Comparison of ENCODE assay signal across 1 cellular context in the genomic region with DNA sequence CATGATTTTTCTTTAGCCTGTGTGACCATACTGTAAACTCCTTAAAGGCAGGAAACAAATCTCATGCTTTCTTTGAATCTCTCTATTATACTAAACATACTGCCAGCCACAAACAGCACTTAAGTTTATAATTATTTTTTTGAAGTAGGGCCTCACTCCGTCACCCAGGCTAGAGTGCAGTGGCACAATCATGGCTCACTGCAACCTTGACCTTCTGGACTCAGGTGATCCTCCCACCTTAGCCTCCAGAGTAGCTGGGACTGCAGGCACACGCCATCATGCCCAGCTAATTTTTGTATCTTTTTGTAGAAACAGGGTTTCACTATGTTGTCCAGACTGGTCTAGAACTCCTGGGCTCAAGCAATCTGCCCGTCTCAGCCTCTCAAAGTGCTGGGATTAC.
TF ChIP-seq lines count a peak whose summit lies in the region.

No MANE protein-coding gene starts in this region.

TF ChIP-seq in HepG2, 621 proteins besides CTCF, POLR2A, EP300 and RAD21 (continued from another document):
- TF ChIP-seq, protein P1, sequence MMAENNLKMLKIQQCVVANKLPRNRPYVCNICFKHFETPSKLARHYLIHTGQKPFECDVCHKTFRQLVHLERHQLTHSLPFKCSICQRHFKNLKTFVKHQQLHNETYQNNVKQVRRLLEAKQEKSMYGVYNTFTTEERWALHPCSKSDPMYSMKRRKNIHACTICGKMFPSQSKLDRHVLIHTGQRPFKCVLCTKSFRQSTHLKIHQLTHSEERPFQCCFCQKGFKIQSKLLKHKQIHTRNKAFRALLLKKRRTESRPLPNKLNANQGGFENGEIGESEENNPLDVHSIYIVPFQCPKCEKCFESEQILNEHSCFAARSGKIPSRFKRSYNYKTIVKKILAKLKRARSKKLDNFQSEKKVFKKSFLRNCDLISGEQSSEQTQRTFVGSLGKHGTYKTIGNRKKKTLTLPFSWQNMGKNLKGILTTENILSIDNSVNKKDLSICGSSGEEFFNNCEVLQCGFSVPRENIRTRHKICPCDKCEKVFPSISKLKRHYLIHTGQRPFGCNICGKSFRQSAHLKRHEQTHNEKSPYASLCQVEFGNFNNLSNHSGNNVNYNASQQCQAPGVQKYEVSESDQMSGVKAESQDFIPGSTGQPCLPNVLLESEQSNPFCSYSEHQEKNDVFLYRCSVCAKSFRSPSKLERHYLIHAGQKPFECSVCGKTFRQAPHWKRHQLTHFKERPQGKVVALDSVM (CRISPR knock-in tag; IDR thresholded peaks at IDR 0.05), result peak; percentile 80
- no peak for TF ChIP-seq KLF16 (CRISPR knock-in tag; IDR thresholded peaks at IDR 0.05)
- TF ChIP-seq ZNF660 (CRISPR knock-in tag; IDR thresholded peaks at IDR 0.05; ENCODE audit: borderline replicate concordance, low read depth), result no peak
- TF ChIP-seq KLF12 (CRISPR knock-in tag; IDR thresholded peaks at IDR 0.05; ENCODE audit: borderline replicate concordance), result no peak
- TF ChIP-seq E2F5 (CRISPR knock-in tag; conservative IDR thresholded peaks at IDR 0.05), result no peak
- TF ChIP-seq, protein P2, sequence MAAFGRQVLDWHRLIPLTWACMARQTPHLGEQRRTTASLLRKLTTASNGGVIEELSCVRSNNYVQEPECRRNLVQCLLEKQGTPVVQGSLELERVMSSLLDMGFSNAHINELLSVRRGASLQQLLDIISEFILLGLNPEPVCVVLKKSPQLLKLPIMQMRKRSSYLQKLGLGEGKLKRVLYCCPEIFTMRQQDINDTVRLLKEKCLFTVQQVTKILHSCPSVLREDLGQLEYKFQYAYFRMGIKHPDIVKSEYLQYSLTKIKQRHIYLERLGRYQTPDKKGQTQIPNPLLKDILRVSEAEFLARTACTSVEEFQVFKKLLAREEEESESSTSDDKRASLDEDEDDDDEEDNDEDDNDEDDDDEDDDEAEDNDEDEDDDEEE (CRISPR knock-in tag; IDR thresholded peaks at IDR 0.05), result no peak
- TF ChIP-seq, protein P3, sequence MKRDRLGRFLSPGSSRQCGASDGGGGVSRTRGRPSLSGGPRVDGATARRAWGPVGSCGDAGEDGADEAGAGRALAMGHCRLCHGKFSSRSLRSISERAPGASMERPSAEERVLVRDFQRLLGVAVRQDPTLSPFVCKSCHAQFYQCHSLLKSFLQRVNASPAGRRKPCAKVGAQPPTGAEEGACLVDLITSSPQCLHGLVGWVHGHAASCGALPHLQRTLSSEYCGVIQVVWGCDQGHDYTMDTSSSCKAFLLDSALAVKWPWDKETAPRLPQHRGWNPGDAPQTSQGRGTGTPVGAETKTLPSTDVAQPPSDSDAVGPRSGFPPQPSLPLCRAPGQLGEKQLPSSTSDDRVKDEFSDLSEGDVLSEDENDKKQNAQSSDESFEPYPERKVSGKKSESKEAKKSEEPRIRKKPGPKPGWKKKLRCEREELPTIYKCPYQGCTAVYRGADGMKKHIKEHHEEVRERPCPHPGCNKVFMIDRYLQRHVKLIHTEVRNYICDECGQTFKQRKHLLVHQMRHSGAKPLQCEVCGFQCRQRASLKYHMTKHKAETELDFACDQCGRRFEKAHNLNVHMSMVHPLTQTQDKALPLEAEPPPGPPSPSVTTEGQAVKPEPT (CRISPR knock-in tag; IDR thresholded peaks at IDR 0.05; ENCODE audit: low read depth), result no peak
- no peak for TF ChIP-seq ZNF577 (CRISPR knock-in tag; IDR thresholded peaks at IDR 0.05; ENCODE audit: borderline replicate concordance, low read depth)
- no peak for TF ChIP-seq ZNF7 (CRISPR knock-in tag; IDR thresholded peaks at IDR 0.05)
- no peak for TF ChIP-seq EEA1 (CRISPR knock-in tag; IDR thresholded peaks at IDR 0.05; ENCODE audit: borderline replicate concordance)
- TF ChIP-seq ZNF382 (CRISPR knock-in tag; IDR thresholded peaks at IDR 0.05; ENCODE audit: borderline replicate concordance), result no peak
- TF ChIP-seq, protein P4, sequence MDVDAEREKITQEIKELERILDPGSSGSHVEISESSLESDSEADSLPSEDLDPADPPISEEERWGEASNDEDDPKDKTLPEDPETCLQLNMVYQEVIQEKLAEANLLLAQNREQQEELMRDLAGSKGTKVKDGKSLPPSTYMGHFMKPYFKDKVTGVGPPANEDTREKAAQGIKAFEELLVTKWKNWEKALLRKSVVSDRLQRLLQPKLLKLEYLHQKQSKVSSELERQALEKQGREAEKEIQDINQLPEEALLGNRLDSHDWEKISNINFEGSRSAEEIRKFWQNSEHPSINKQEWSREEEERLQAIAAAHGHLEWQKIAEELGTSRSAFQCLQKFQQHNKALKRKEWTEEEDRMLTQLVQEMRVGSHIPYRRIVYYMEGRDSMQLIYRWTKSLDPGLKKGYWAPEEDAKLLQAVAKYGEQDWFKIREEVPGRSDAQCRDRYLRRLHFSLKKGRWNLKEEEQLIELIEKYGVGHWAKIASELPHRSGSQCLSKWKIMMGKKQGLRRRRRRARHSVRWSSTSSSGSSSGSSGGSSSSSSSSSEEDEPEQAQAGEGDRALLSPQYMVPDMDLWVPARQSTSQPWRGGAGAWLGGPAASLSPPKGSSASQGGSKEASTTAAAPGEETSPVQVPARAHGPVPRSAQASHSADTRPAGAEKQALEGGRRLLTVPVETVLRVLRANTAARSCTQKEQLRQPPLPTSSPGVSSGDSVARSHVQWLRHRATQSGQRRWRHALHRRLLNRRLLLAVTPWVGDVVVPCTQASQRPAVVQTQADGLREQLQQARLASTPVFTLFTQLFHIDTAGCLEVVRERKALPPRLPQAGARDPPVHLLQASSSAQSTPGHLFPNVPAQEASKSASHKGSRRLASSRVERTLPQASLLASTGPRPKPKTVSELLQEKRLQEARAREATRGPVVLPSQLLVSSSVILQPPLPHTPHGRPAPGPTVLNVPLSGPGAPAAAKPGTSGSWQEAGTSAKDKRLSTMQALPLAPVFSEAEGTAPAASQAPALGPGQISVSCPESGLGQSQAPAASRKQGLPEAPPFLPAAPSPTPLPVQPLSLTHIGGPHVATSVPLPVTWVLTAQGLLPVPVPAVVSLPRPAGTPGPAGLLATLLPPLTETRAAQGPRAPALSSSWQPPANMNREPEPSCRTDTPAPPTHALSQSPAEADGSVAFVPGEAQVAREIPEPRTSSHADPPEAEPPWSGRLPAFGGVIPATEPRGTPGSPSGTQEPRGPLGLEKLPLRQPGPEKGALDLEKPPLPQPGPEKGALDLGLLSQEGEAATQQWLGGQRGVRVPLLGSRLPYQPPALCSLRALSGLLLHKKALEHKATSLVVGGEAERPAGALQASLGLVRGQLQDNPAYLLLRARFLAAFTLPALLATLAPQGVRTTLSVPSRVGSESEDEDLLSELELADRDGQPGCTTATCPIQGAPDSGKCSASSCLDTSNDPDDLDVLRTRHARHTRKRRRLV (CRISPR knock-in tag; IDR thresholded peaks at IDR 0.05), result no peak
- peak; percentile 51 for TF ChIP-seq HNF4A (CRISPR knock-in tag; IDR thresholded peaks at IDR 0.05)
- no peak for TF ChIP-seq ZNF724P (CRISPR knock-in tag; IDR thresholded peaks at IDR 0.05; ENCODE audit: borderline replicate concordance)
- TF ChIP-seq, protein P5, sequence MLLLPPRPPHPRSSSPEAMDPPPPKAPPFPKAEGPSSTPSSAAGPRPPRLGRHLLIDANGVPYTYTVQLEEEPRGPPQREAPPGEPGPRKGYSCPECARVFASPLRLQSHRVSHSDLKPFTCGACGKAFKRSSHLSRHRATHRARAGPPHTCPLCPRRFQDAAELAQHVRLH (CRISPR knock-in tag; IDR thresholded peaks at IDR 0.05; ENCODE audit: borderline replicate concordance, low read depth), result no peak
TF ChIP-seq in HepG2: peak in this region for 2.
